In genomic region chr4:129220254-129220653, GRCh38 we compare ENCODE assay signal across 3 cellular contexts.
TF ChIP-seq lines count a peak whose summit lies in the region.

No MANE protein-coding gene starts in this region.

TF ChIP-seq in SK-N-SH, 30 proteins besides CTCF, POLR2A, EP300 and RAD21 (continued from another document):
- TF ChIP-seq ZBTB33 (IDR thresholded peaks at IDR 0.05; ENCODE audit: borderline replicate concordance, low read depth) (no peak), USF1 (IDR thresholded peaks at IDR 0.05; ENCODE audit: borderline replicate concordance, low read depth) (no peak), NRF1 (IDR thresholded peaks at IDR 0.05; ENCODE audit: low read depth, low read length) (no peak), IRF3 (IDR thresholded peaks at IDR 0.05; ENCODE audit: low read depth, low read length) (no peak), POLR2AphosphoS5 (IDR thresholded peaks at IDR 0.05; ENCODE audit: low read depth, low read length) (no peak), PBX3 (IDR thresholded peaks at IDR 0.05) (no peak), FOSL2 (IDR thresholded peaks at IDR 0.05; ENCODE audit: borderline replicate concordance, low read depth) (no peak), RXRA (IDR thresholded peaks at IDR 0.05; ENCODE audit: borderline replicate concordance, low read depth) (no peak), TAF1 (IDR thresholded peaks at IDR 0.05; ENCODE audit: borderline replicate concordance, low read depth, low read length) (no peak)

TF ChIP-seq in SK-N-SH treated with all-trans-retinoic acid at 6 μM for 48 hours, 23 proteins besides CTCF, POLR2A, EP300 and RAD21 (continued from another document):
- no peak for TF ChIP-seq CSRNP3 (CRISPR knock-in tag; IDR thresholded peaks at IDR 0.05)
- TF ChIP-seq ZFP3 (CRISPR knock-in tag; IDR thresholded peaks at IDR 0.05) = no peak
- TF ChIP-seq PPARA (CRISPR knock-in tag; IDR thresholded peaks at IDR 0.05; ENCODE audit: borderline replicate concordance) = no peak
- no peak for TF ChIP-seq OSR1 (CRISPR knock-in tag; IDR thresholded peaks at IDR 0.05)
- TF ChIP-seq SNAI2 (CRISPR knock-in tag; IDR thresholded peaks at IDR 0.05) = no peak
- TF ChIP-seq ISL1 (CRISPR knock-in tag; IDR thresholded peaks at IDR 0.05) = no peak
- no peak for TF ChIP-seq BACH2 (CRISPR knock-in tag; IDR thresholded peaks at IDR 0.05; ENCODE audit: borderline replicate concordance)
- no peak for TF ChIP-seq TSHZ2 (CRISPR knock-in tag; IDR thresholded peaks at IDR 0.05)
- TF ChIP-seq ARNTL (CRISPR knock-in tag; IDR thresholded peaks at IDR 0.05; ENCODE audit: borderline replicate concordance, low read depth) = no peak
- no peak for TF ChIP-seq TCF4 (CRISPR knock-in tag; IDR thresholded peaks at IDR 0.05; ENCODE audit: borderline replicate concordance)
- no peak for TF ChIP-seq POU6F1 (CRISPR knock-in tag; IDR thresholded peaks at IDR 0.05; ENCODE audit: borderline replicate concordance, low read depth)
- TF ChIP-seq GLIS3 (CRISPR knock-in tag; IDR thresholded peaks at IDR 0.05) = no peak
- no peak for TF ChIP-seq ZNF8 (CRISPR knock-in tag; IDR thresholded peaks at IDR 0.05)
- TF ChIP-seq ZNF70 (CRISPR knock-in tag; IDR thresholded peaks at IDR 0.05) = no peak
- TF ChIP-seq ZNF565 (CRISPR knock-in tag; conservative IDR thresholded peaks at IDR 0.05; ENCODE audit: low read depth) = no peak
TF ChIP-seq in SK-N-SH treated with all-trans-retinoic acid at 6 μM for 48 hours: peak in this region for 0.

TF ChIP-seq in GM12878, 131 proteins besides CTCF, POLR2A, EP300 and RAD21 (continued from another document):
- TF ChIP-seq IRF3 (IDR thresholded peaks at IDR 0.05) = no peak
- TF ChIP-seq ZBTB33 (IDR thresholded peaks at IDR 0.05) = no peak
- no peak for TF ChIP-seq USF2 (IDR thresholded peaks at IDR 0.05; ENCODE audit: borderline replicate concordance, low read depth, low read length)
- TF ChIP-seq NBN (IDR thresholded peaks at IDR 0.05) = no peak
- no peak for TF ChIP-seq PBX3 (IDR thresholded peaks at IDR 0.05; ENCODE audit: insufficient replicate concordance, low read depth, low read length)
- no peak for TF ChIP-seq SUZ12 (IDR thresholded peaks at IDR 0.05; ENCODE audit: unreplicated experiment)
